ENCODE assay signal across 8 cellular contexts in the genomic region with DNA sequence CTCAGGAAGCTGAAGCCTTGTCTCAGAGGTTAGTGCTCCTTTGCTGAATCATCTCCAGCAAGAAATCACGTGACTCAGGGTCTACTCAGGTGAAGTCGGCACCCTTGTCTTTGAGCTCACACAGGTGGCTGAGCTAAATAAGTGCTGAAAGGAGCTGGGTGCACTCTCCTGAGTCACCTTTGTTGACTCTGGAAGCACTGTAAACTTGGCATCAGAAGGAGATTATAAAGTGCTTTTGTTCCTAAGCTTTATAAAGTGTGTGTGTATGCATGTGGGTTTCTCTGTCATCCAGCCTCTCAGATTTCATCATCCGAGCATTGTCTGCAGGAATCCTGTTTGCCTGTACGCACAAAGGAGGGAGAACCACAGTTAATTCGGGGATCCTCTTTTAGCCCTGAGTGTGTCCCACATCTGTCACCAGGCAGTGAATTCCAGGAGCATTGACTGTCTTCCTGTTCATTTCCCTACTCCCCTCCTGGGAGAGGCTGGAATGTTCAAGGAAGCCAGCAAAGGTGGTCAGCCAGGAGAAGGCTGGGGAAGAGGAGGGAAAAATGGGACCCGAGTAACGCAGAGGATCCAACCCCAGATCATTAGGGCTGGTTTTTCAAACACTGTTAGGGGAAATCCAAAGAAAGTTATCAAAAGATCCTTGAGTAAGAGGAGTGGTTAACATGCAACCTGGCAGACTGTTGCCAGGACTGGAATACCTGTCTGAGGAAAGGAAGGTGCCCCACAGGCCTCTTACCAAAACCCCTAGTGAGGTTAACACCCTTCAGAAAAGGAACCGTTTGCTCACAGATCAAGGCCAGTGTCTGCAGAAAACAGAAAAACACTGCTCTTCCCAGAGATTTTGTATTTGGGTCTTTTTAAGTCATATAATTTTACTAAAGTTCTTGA.
A peak's percentile ranks its signal among the peaks of the same experiment; 100 is the strongest.
DNase-seq lines count a peak whose midpoint lies in the region; ATAC-seq and TF ChIP-seq lines count a peak whose summit lies in the region.

No MANE protein-coding gene starts in this region.

- peaks cover 21% of the 10 kb centered on the region for H3K4me1 Mint-ChIP-seq in stimulated activated memory B cell treated with anti-CD40 and anti-IgM and Interleukin-4, amounts not matched to agents 10 μg/mL and 1 μg/mL and 100 μg/mL, for 72 hours

- no peaks in the 10 kb centered on the region for H3K27me3 Mint-ChIP-seq in stimulated activated memory B cell treated with anti-CD40 and anti-IgM and Interleukin-4, amounts not matched to agents 10 μg/mL and 1 μg/mL and 100 μg/mL, for 72 hours

- no peaks in the 10 kb centered on the region for H3K9me3 Mint-ChIP-seq in stimulated activated memory B cell treated with anti-CD40 and anti-IgM and Interleukin-4, amounts not matched to agents 10 μg/mL and 1 μg/mL and 100 μg/mL, for 72 hours

- peak overlapping the region; percentile 24 for H3K27ac Mint-ChIP-seq in stimulated activated memory B cell treated with anti-CD40 and anti-IgM and Interleukin-4, amounts not matched to agents 10 μg/mL and 1 μg/mL and 100 μg/mL, for 72 hours

- no peak for ATAC-seq in stimulated activated memory B cell treated with anti-CD40 and anti-IgM and Interleukin-4, amounts not matched to agents 10 μg/mL and 1 μg/mL and 100 μg/mL, for 72 hours
- ATAC-seq in GM19328 (IDR thresholded peaks at IDR 0.05; ENCODE audit: unreplicated experiment), result no peak

- DNase-seq in activated effector memory CD4-positive, alpha-beta T cell treated with anti-CD3 and anti-CD28 coated beads, Interleukin-2, amount 50 U/mL, for 16 hours, result peak; percentile 80
- no peak for DNase-seq in activated effector memory CD4-positive, alpha-beta T cell treated with Interleukin-2 at 50 U/mL for 16 hours
- peak; percentile 52 for DNase-seq in NCI-H748 (lab: John Stamatoyannopoulos, UW; ENCODE audit: unreplicated experiment)
- peak; percentile 87 for DNase-seq in astrocyte of the spinal cord (ENCODE audit: low read depth, low spot score)
- DNase-seq in kidney tubule cell (ENCODE audit: low spot score), result peak; percentile 99
- DNase-seq in NCI-H1694 treated with DMSO at 0.1 percent for 48 hours (lab: John Stamatoyannopoulos, UW), result no peak

- TF ChIP-seq CTCF in astrocyte of the spinal cord (IDR thresholded peaks at IDR 0.05; ENCODE audit: low read depth, low read length), result no peak

- H3K4me3 ChIP-seq in astrocyte of the spinal cord (ENCODE audit: low read depth, low read length), result no peak overlapping the region

- no peak overlapping the region for H3K4me3 Mint-ChIP-seq in stimulated activated memory B cell treated with anti-CD40 and anti-IgM and Interleukin-4, amounts not matched to agents 10 μg/mL and 1 μg/mL and 100 μg/mL, for 72 hours

- H3K36me3 Mint-ChIP-seq in stimulated activated memory B cell treated with anti-CD40 and anti-IgM and Interleukin-4, amounts not matched to agents 10 μg/mL and 1 μg/mL and 100 μg/mL, for 72 hours, result no peaks in the 10 kb centered on the region

- in situ Hi-C loops in astrocyte of the spinal cord (cut with HindIII; ENCODE audit: low sequenced_read_pairs), result no loop called here

Comparison
In these comparisons a context has a peak if more than half of its experiments do, and no peak if none do; other contexts are left out.
1. DNase-seq: peak in activated effector memory CD4-positive, alpha-beta T cell treated with anti-CD3 and anti-CD28 coated beads, Interleukin-2, amount 50 U/mL, for 16 hours (single experiment), NCI-H748 (single experiment), astrocyte of the spinal cord (single experiment) and kidney tubule cell (single experiment); none in activated effector memory CD4-positive, alpha-beta T cell treated with Interleukin-2 at 50 U/mL for 16 hours (single experiment) and NCI-H1694 treated with DMSO at 0.1 percent for 48 hours (single experiment).